Comparison of ENCODE assay signal across 2 cellular contexts in genomic region chr12:106303202-106303820, GRCh38.
TF ChIP-seq lines count a peak whose summit lies in the region.

No MANE protein-coding gene starts in this region.

TF ChIP-seq in HCT116, 20 proteins besides CTCF, POLR2A, EP300 and RAD21:
- TF ChIP-seq EZH2 (IDR thresholded peaks at IDR 0.05) (no peak), REST (IDR thresholded peaks at IDR 0.05; ENCODE audit: low read depth) (no peak), TCF7L2 (IDR thresholded peaks at IDR 0.05; ENCODE audit: borderline replicate concordance, extremely low read depth, insufficient read depth, insufficient read length) (peak; percentile 21), ZFX (IDR thresholded peaks at IDR 0.05) (0 out of 2 replicates have a peak, but pooled peaks have one; percentile 20), ATF3 (IDR thresholded peaks at IDR 0.05) (no peak), SIN3A (IDR thresholded peaks at IDR 0.05; ENCODE audit: low read depth) (peak; percentile 18; the same call in 1 of the 2 replicates)

TF ChIP-seq in HepG2, 621 proteins besides CTCF, POLR2A, EP300 and RAD21 (continues in another document):
- peak; percentile 81; the same call in 1 of the 2 replicates for TF ChIP-seq MED1 (CRISPR knock-in tag; IDR thresholded peaks at IDR 0.05)
- TF ChIP-seq ZNF17 (CRISPR knock-in tag; IDR thresholded peaks at IDR 0.05): no peak
- no peak for TF ChIP-seq ZC3H4 (CRISPR knock-in tag; IDR thresholded peaks at IDR 0.05; ENCODE audit: borderline replicate concordance)
- TF ChIP-seq ZNF292 (CRISPR knock-in tag; IDR thresholded peaks at IDR 0.05; ENCODE audit: borderline replicate concordance, low read depth): 0 out of 2 replicates have a peak, but pooled peaks have one; percentile 19
- no peak for TF ChIP-seq SOX13 (IDR thresholded peaks at IDR 0.05)
- peak in 1 of 2 experiments; percentile 33; a peak in 1 of 4 replicates for TF ChIP-seq SOX13 (CRISPR knock-in tag; conservative IDR thresholded peaks at IDR 0.05 in 1 of 2, IDR thresholded peaks at IDR 0.05 in 1 of 2)
- TF ChIP-seq FOXO4 (CRISPR knock-in tag; conservative IDR thresholded peaks at IDR 0.05): no peak
- 0 out of 2 replicates have a peak, but pooled peaks have one; percentile 14 for TF ChIP-seq CHD2 (IDR thresholded peaks at IDR 0.05; ENCODE audit: low read depth, low read length)
- no peak for TF ChIP-seq ZNF674 (CRISPR knock-in tag; IDR thresholded peaks at IDR 0.05; ENCODE audit: low read depth)
- TF ChIP-seq MAFK (conservative IDR thresholded peaks at IDR 0.05 in 1 of 2, IDR thresholded peaks at IDR 0.05 in 1 of 2; ENCODE audit: low read length in 2 of 2): no peak
- no peak; the same call in 1 of the 2 replicates for TF ChIP-seq ZNF609 (CRISPR knock-in tag; IDR thresholded peaks at IDR 0.05; ENCODE audit: borderline replicate concordance)
- 0 out of 2 replicates have a peak, but pooled peaks have one; percentile 38 for TF ChIP-seq AKAP8 (CRISPR knock-in tag; IDR thresholded peaks at IDR 0.05)
- TF ChIP-seq ZNF572 (CRISPR knock-in tag; IDR thresholded peaks at IDR 0.05): peak; percentile 92
- TF ChIP-seq ZNF280D (CRISPR knock-in tag; IDR thresholded peaks at IDR 0.05): no peak
- TF ChIP-seq IKZF5 (CRISPR knock-in tag; IDR thresholded peaks at IDR 0.05): peak; percentile 53; the same call in 1 of the 2 replicates
- TF ChIP-seq ZNF430 (CRISPR knock-in tag; IDR thresholded peaks at IDR 0.05): no peak
- peak; percentile 79 for TF ChIP-seq HNF1B (CRISPR knock-in tag; IDR thresholded peaks at IDR 0.05)
- TF ChIP-seq HOXA5 (CRISPR knock-in tag; IDR thresholded peaks at IDR 0.05): 0 out of 2 replicates have a peak, but pooled peaks have one; percentile 43
- TF ChIP-seq ZNF274 (CRISPR knock-in tag; IDR thresholded peaks at IDR 0.05): 0 out of 2 replicates have a peak, but pooled peaks have one; percentile 15
- TF ChIP-seq ARID2 (CRISPR knock-in tag; IDR thresholded peaks at IDR 0.05; ENCODE audit: borderline replicate concordance): no peak
- TF ChIP-seq ZNF224 (CRISPR knock-in tag; IDR thresholded peaks at IDR 0.05): no peak
- peak; percentile 10; the same call in 1 of the 2 replicates for TF ChIP-seq RBFOX2 (IDR thresholded peaks at IDR 0.05; ENCODE audit: low read depth, low read length)
- TF ChIP-seq HDAC1 (CRISPR knock-in tag; IDR thresholded peaks at IDR 0.05): peak; percentile 76
- 0 out of 2 replicates have a peak, but pooled peaks have one; percentile 39 for TF ChIP-seq GATAD2A (CRISPR knock-in tag; IDR thresholded peaks at IDR 0.05)
- TF ChIP-seq PRDM15 (CRISPR knock-in tag; IDR thresholded peaks at IDR 0.05): peak; percentile 40; the same call in 1 of the 2 replicates
- TF ChIP-seq SIN3A (IDR thresholded peaks at IDR 0.05; ENCODE audit: borderline replicate concordance, low read depth, low read length): peak; percentile 89
- no peak; the same call in 1 of the 2 replicates for TF ChIP-seq ZBTB2 (CRISPR knock-in tag; IDR thresholded peaks at IDR 0.05; ENCODE audit: low read depth)
- TF ChIP-seq ERF (CRISPR knock-in tag; IDR thresholded peaks at IDR 0.05): peak; percentile 44; the same call in 1 of the 2 replicates
- TF ChIP-seq KMT2A (CRISPR knock-in tag; IDR thresholded peaks at IDR 0.05): no peak
- TF ChIP-seq ZNF441 (CRISPR knock-in tag; IDR thresholded peaks at IDR 0.05; ENCODE audit: borderline replicate concordance): 0 out of 2 replicates have a peak, but pooled peaks have one; percentile 42
- no peak for TF ChIP-seq ZNF367 (CRISPR knock-in tag; IDR thresholded peaks at IDR 0.05; ENCODE audit: borderline replicate concordance)
- TF ChIP-seq EHMT2 (IDR thresholded peaks at IDR 0.05; ENCODE audit: borderline replicate concordance, low read depth, low read length): no peak
- peak; percentile 14; the same call in 1 of the 2 replicates for TF ChIP-seq KLF12 (CRISPR knock-in tag; IDR thresholded peaks at IDR 0.05; ENCODE audit: borderline replicate concordance)
- TF ChIP-seq HOXA7 (CRISPR knock-in tag; IDR thresholded peaks at IDR 0.05): no peak
- TF ChIP-seq SRY (CRISPR knock-in tag; IDR thresholded peaks at IDR 0.05): no peak
- TF ChIP-seq ZBTB44 (CRISPR knock-in tag; IDR thresholded peaks at IDR 0.05): no peak
- 0 out of 2 replicates have a peak, but pooled peaks have one; percentile 37 for TF ChIP-seq ZNF629 (CRISPR knock-in tag; conservative IDR thresholded peaks at IDR 0.05)
- no peak for TF ChIP-seq PHB2 (IDR thresholded peaks at IDR 0.05; ENCODE audit: partially characterized antibody)
- TF ChIP-seq SYNCRIP (IDR thresholded peaks at IDR 0.05; ENCODE audit: insufficient read depth, low read depth, low read length): no peak
- TF ChIP-seq NR2F2 (IDR thresholded peaks at IDR 0.05; ENCODE audit: borderline replicate concordance, low read depth): peak; percentile 11; the same call in 1 of the 2 replicates
